Comparison of ENCODE assay signal across 9 cellular contexts in genomic region chr6:123380257-123380656, GRCh38.
DNase-seq lines count a peak whose midpoint lies in the region; ATAC-seq, FAIRE-seq and TF ChIP-seq lines count a peak whose summit lies in the region.
"Had no signal": no experiment of that assay in that cellular context is flagged by ENCODE, and none has a peak within 500 bp of the region (broad histone marks: within the 10 kb centered on the region; RNA-seq: fewer than 3 reads in every experiment).

No MANE protein-coding gene starts in this region.

- H2AFZ ChIP-seq in H1 (ENCODE audit: low read length), result no peak overlapping the region

- H4K8ac ChIP-seq in H1 (ENCODE audit: extremely low read depth, insufficient read depth, low read length), result no peak overlapping the region

- TF ChIP-seq CTCF in C4-2B (conservative IDR thresholded peaks at IDR 0.05) (peak; percentile 46), H1 (IDR thresholded peaks at IDR 0.05; ENCODE audit: control extremely low read depth in 1 of 3, insufficient read depth in 1 of 3, low read depth in 1 of 3, low read length in 3 of 3) (peak in 2 of 3 experiments; percentile 42 to 45; a peak in 3 of 4 replicates)

- no peak overlapping the region for H3K9ac ChIP-seq in H1 (replicated peaks in 1 of 4; ENCODE audit: extremely low read depth in 1 of 4, low read depth in 3 of 4, low read length in 3 of 4)

- no peak overlapping the region for H3K4ac ChIP-seq in H1 (replicated peaks; ENCODE audit: insufficient read length, low read depth, low read length)

- no peaks in the 10 kb centered on the region for H3K23me2 ChIP-seq in H1 (ENCODE audit: low read depth, low read length)

- no peaks in the 10 kb centered on the region for H4K20me1 ChIP-seq in H1 (replicated peaks in 1 of 2; ENCODE audit: control insufficient read depth in 1 of 2, insufficient read depth in 2 of 2, low read length in 2 of 2)

- H2BK5ac ChIP-seq in H1 (ENCODE audit: low read depth, low read length), result no peak overlapping the region

- H2AK5ac ChIP-seq in H1 (ENCODE audit: low read depth, low read length), result no peak overlapping the region

- no peak for TF ChIP-seq POLR2A in H1 (IDR thresholded peaks at IDR 0.05; ENCODE audit: control extremely low read depth in 1 of 2, low read depth in 2 of 2, low read length in 2 of 2)

- H3K79me1 ChIP-seq in H1 (ENCODE audit: low read depth, low read length), result no peaks in the 10 kb centered on the region

- POLR2A ChIA-PET in H1 (lab: Charles Lee; ENCODE audit: partially characterized antibody), result no interaction called here

- H4K5ac ChIP-seq in H1 (ENCODE audit: insufficient read length, low read depth, low read length), result no peak overlapping the region

- H2BK120ac ChIP-seq in H1 (replicated peaks; ENCODE audit: low read depth, low read length), result no peak overlapping the region

- no peaks in the 10 kb centered on the region for H3K36me3 ChIP-seq in H1 (ENCODE audit: control insufficient read depth in 2 of 4, insufficient read depth in 4 of 4, low read length in 3 of 4)

- no peak for TF ChIP-seq EP300 in H1 (IDR thresholded peaks at IDR 0.05; ENCODE audit: borderline replicate concordance in 1 of 2, low read depth in 2 of 2, low read length in 2 of 2)

- DNase-seq in NCI-H226 (peak; percentile 8), H1 (ENCODE audit: low read depth in 1 of 2, low spot score in 2 of 2) (peak in 1 of 2 experiments; percentile 3), putamen (ENCODE audit: low spot score) (peak; percentile 27), RCC 7860 (ENCODE audit: low spot score) (no peak)

- no peaks in the 10 kb centered on the region for H3K4me1 ChIP-seq in H1 (replicated peaks in 1 of 4; ENCODE audit: control insufficient read depth in 3 of 4, insufficient read depth in 4 of 4, low read length in 3 of 4)

- FAIRE-seq in H1 (lab: Jason Lieb, UNC) (no peak), RCC 7860 (lab: Jason Lieb, UNC) (no peak)
- FAIRE-seq: G401.6 had no signal

- peak; percentile 66 to 71 for TF ChIP-seq RAD21 in H1 (IDR thresholded peaks at IDR 0.05 in 1 of 2, conservative IDR thresholded peaks at IDR 0.05 in 1 of 2; ENCODE audit: low read depth in 2 of 2, low read length in 2 of 2)

- WGBS in H1 (ENCODE audit: extremely low coverage in 1 of 2, insufficient coverage in 1 of 2, insufficient read length in 1 of 2, insufficient replicate concordance in 2 of 2, low coverage in 1 of 2, low lambda C conversion rate in 2 of 2, missing lambda C conversion rate in 1 of 2), 2 experiments, result 69% methylated on average over 5 of the region's 5 CpGs; no CpG with 5 or more reads in 1 of the 2 experiments

- H3K79me2 ChIP-seq in H1 (ENCODE audit: control insufficient read depth in 1 of 2, insufficient read depth in 2 of 2, low read length in 2 of 2), result no peaks in the 10 kb centered on the region

- ATAC-seq in HG02870 (IDR thresholded peaks at IDR 0.05; ENCODE audit: unreplicated experiment) (peak; percentile 87), HG03342 (IDR thresholded peaks at IDR 0.05; ENCODE audit: unreplicated experiment) (no peak), HG02759 (IDR thresholded peaks at IDR 0.05; ENCODE audit: unreplicated experiment) (no peak)

- no peak overlapping the region for H3K56ac ChIP-seq in H1 (replicated peaks; ENCODE audit: insufficient read length, low read depth, low read length)

- no peaks in the 10 kb centered on the region for H3K9me3 ChIP-seq in H1 (ENCODE audit: insufficient read depth in 2 of 2, low read depth in 1 of 2, low read length in 1 of 2)

- H2BK12ac ChIP-seq in H1 (ENCODE audit: low read depth, low read length), result no peak overlapping the region

- CTCF ChIA-PET in H1 (lab: Charles Lee; ENCODE audit: partially characterized antibody), result interaction anchor here (0.8 to 3.7 kb wide), 13 partner anchors 8 to 510 kb away, joined by 3 to 35 read pairs (median 5); no protein-coding TSS in a partner anchor

- H3K27ac ChIP-seq in C4-2B (no peak overlapping the region), H1 (ENCODE audit: low read depth, low read length) (no peak overlapping the region)

- H4K91ac ChIP-seq in H1 (replicated peaks; ENCODE audit: insufficient read length, low read length), result no peak overlapping the region

- H3K18ac ChIP-seq in H1 (ENCODE audit: extremely low read depth, low read length), result no peak overlapping the region

- H3K4me3 ChIP-seq in H1 (ENCODE audit: extremely low read depth in 1 of 4, insufficient read depth in 2 of 4, low read depth in 3 of 4, low read length in 4 of 4), result no peak overlapping the region

- no peak overlapping the region for H3K14ac ChIP-seq in H1 (ENCODE audit: insufficient read length)

- no peak overlapping the region for H3K4me2 ChIP-seq in H1 (ENCODE audit: insufficient read depth in 1 of 2, low read depth in 2 of 2, low read length in 2 of 2)

- H2BK15ac ChIP-seq in H1 (ENCODE audit: low read length), result no peak overlapping the region

- H3K23ac ChIP-seq in H1 (ENCODE audit: insufficient read length), result no peak overlapping the region

- no peak overlapping the region for H2BK20ac ChIP-seq in H1 (ENCODE audit: low read length)

- H3K27me3 ChIP-seq in H1 (replicated peaks in 1 of 4; ENCODE audit: control insufficient read depth in 3 of 4, extremely low read depth in 1 of 4, insufficient read depth in 3 of 4, low read length in 3 of 4), result no peaks in the 10 kb centered on the region

TF ChIP-seq in H1, 55 proteins besides CTCF, POLR2A, EP300 and RAD21 (continues in another document):
- TF ChIP-seq CBX5 (IDR thresholded peaks at IDR 0.05; ENCODE audit: low read depth, low read length), result no peak
- no peak for TF ChIP-seq SP2 (IDR thresholded peaks at IDR 0.05; ENCODE audit: low read length)
- no peak for TF ChIP-seq CHD1 (IDR thresholded peaks at IDR 0.05; ENCODE audit: low read depth, low read length)
- no peak for TF ChIP-seq SIRT6 (IDR thresholded peaks at IDR 0.05; ENCODE audit: low read length)
- TF ChIP-seq NANOG (IDR thresholded peaks at IDR 0.05; ENCODE audit: insufficient read depth, low read depth, low read length, poor library complexity, severe bottlenecking), result no peak
- no peak for TF ChIP-seq E2F6 (IDR thresholded peaks at IDR 0.05)
- no peak for TF ChIP-seq SP4 (IDR thresholded peaks at IDR 0.05; ENCODE audit: low read length)
- TF ChIP-seq SUZ12 (IDR thresholded peaks at IDR 0.05; ENCODE audit: low read length), result no peak
- TF ChIP-seq PHF8 (conservative IDR thresholded peaks at IDR 0.05; ENCODE audit: low read depth, low read length), result no peak
- TF ChIP-seq CBX8 (IDR thresholded peaks at IDR 0.05; ENCODE audit: borderline replicate concordance, low read depth, low read length), result no peak
- TF ChIP-seq SP1 (IDR thresholded peaks at IDR 0.05; ENCODE audit: low read depth, low read length), result no peak
- TF ChIP-seq TEAD4 (IDR thresholded peaks at IDR 0.05; ENCODE audit: low read depth, low read length), result no peak
